7 cellular contexts compared by ENCODE assay signal in the genomic region with DNA sequence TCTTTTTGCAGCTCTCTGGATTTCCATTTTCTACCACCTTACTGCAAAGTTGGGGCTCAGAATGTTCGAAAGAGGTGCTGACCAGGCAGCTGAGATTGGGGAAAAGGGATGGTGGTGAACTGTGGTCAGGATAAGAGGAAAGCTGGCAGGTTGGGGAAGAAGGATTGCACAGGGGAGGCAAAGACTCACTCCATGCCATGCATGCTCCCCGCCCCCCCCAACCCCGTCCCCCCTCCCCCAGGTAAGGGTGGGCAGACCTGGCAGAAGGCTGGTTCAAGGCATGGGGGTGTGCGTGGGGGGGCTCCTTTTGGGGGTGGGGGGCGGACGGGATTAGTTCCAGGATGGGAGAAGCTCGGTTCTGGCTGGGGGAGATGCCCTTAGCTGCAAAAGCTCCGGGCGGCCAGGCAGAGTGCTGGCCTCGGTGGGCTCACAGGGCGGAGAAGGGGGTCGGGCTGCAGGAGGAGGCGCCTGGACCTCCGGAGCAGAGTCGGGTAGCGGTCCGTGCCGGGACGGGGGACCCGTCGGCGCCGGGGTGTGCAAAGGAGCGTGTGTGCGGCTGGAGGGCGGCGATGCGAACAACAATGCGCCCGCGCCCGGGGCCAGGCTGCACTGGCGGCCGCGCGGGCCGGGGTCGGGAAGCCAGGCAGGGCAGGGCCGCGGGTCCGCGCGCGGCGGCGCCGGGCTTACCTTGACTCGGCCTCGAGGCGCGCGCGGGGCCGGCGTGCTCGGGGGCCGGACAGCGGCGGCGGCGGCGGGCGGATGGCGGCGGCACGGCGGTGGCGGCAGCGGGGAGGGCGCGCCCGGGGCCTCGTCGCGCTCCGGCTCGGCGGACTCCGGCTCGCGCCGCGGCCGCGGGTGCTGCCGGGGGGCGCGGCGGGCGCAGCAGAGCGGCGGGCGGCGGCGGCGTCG. TPM values are rescaled to one million over a fixed set of nuclear protein-coding genes. Genes with fewer than 3 reads are reported as not detected.
DNase-seq lines count a peak whose midpoint lies in the region; ATAC-seq lines count a peak whose summit lies in the region.

No MANE protein-coding gene starts in this region.

- ATAC-seq in GM18909 (IDR thresholded peaks at IDR 0.05; ENCODE audit: poor library complexity, unreplicated experiment) (peak; percentile 18), HG03103 (IDR thresholded peaks at IDR 0.05; ENCODE audit: low read depth, unreplicated experiment) (peak; percentile 2)

- WGBS in mesodermal cell (ENCODE audit: insufficient coverage in 2 of 2), 2 experiments = 0% methylated on average over 15 to 58 of the region's 97 CpGs
- WGBS in thymus = under 1% methylated on average over 97 of the region's 97 CpGs

- H3K9me3 ChIP-seq in duodenal mucosa (ENCODE audit: control insufficient read depth in 1 of 2, low read length in 2 of 2) = no peaks in the 10 kb centered on the region
- H3K9me3 ChIP-seq in mesodermal cell (ENCODE audit: control insufficient read depth, low read length) = no peaks in the 10 kb centered on the region
- no peaks in the 10 kb centered on the region for H3K9me3 ChIP-seq in thymus (ENCODE audit: control insufficient read depth)

- H3K36me3 ChIP-seq in duodenal mucosa (ENCODE audit: control insufficient read depth in 1 of 2, insufficient read depth in 2 of 2, low read length in 2 of 2) = peaks cover 14 to 30% of the 10 kb centered on the region in 2 donors
- H3K36me3 ChIP-seq in mesodermal cell (ENCODE audit: control insufficient read depth, insufficient read depth, low read length) = peaks cover 47% of the 10 kb centered on the region
- peaks cover 14% of the 10 kb centered on the region for H3K36me3 ChIP-seq in thymus (ENCODE audit: control insufficient read depth, insufficient read depth)

- peak; percentile 4 for DNase-seq in T follicular helper cell (ENCODE audit: low read depth)
- no peak for DNase-seq in HuH-7.5 (ENCODE audit: low spot score)

- peak overlapping the region; percentile 70 to 72 for H3K9ac ChIP-seq in duodenal mucosa (ENCODE audit: low read depth in 1 of 2, low read length in 2 of 2)

- H3K4me3 ChIP-seq in duodenal mucosa (ENCODE audit: low read depth in 1 of 2, low read length in 2 of 2) (peak overlapping the region; percentile 82 to 86), mesodermal cell (ENCODE audit: extremely low read depth, insufficient read depth, low read length, poor library complexity, severe bottlenecking) (peak overlapping the region; percentile 71), thymus (ENCODE audit: low read length) (peak overlapping the region; percentile 96)

- H3K27ac ChIP-seq in duodenal mucosa (ENCODE audit: low read depth, low read length) = peak overlapping the region; percentile 98
- peak overlapping the region; percentile 98 for H3K27ac ChIP-seq in mesodermal cell (ENCODE audit: low read depth, low read length, severe bottlenecking)
- peak overlapping the region; percentile 99 for H3K27ac ChIP-seq in thymus (ENCODE audit: low read depth)

- H3K4me1 ChIP-seq in duodenal mucosa (ENCODE audit: control insufficient read depth in 1 of 2, insufficient read depth in 2 of 2, low read length in 2 of 2) (peaks cover 14 to 17% of the 10 kb centered on the region in 2 donors), mesodermal cell (ENCODE audit: control insufficient read depth, insufficient read depth, low read length, poor library complexity, severe bottlenecking) (peaks cover 4% of the 10 kb centered on the region), thymus (ENCODE audit: control insufficient read depth, insufficient read depth, low read length) (peaks cover 20% of the 10 kb centered on the region)

- H3K27me3 ChIP-seq in duodenal mucosa (ENCODE audit: control insufficient read depth in 1 of 2, insufficient read depth in 2 of 2, low read length in 2 of 2) (no peaks in the 10 kb centered on the region), thymus (ENCODE audit: control insufficient read depth, insufficient read depth) (no peaks in the 10 kb centered on the region)

RNA-seq across cellular contexts. Expression of gene ADNP, which starts 0.8 kb away (rescaled TPM):
- polyA plus RNA-seq in mesodermal cell (2013, experiment 1 of 2) = 67.4 TPM
- polyA plus RNA-seq in mesodermal cell (2013, experiment 2 of 2) = 74.6 TPM
- 55.6 TPM for polyA plus RNA-seq in thymus

RNA-seq across cellular contexts. Expression of gene DPM1, which starts 27.9 kb away (rescaled TPM):
- polyA plus RNA-seq in mesodermal cell (2013, experiment 1 of 2) = 68.8 TPM
- polyA plus RNA-seq in mesodermal cell (2013, experiment 2 of 2) = 75.2 TPM
- 80.9 TPM for polyA plus RNA-seq in thymus

RNA-seq across cellular contexts. Expression of gene MOCS3, which starts 28.2 kb away (rescaled TPM):
- 4.0 TPM for polyA plus RNA-seq in mesodermal cell (2013, experiment 1 of 2)
- 3.6 TPM for polyA plus RNA-seq in mesodermal cell (2013, experiment 2 of 2)
- 3.7 TPM for polyA plus RNA-seq in thymus
